In genomic region chr1:204084247-204084772, GRCh38 we compare ENCODE assay signal across 9 cellular contexts. TPM values are rescaled to one million over a fixed set of nuclear protein-coding genes. Genes with fewer than 3 reads are reported as not detected.
DNase-seq lines count a peak whose midpoint lies in the region; ATAC-seq and TF ChIP-seq lines count a peak whose summit lies in the region.
"Had no signal": no experiment of that assay in that cellular context is flagged by ENCODE, and none has a peak within 500 bp of the region (broad histone marks: within the 10 kb centered on the region; RNA-seq: fewer than 3 reads in every experiment).

No MANE protein-coding gene starts in this region.

- no peaks in the 10 kb centered on the region for H3K36me3 ChIP-seq in A673 (ENCODE audit: insufficient read depth, low read length, poor library complexity, severe bottlenecking)

- no peaks in the 10 kb centered on the region for H3K9me3 Mint-ChIP-seq in activated T-cell treated with anti-CD3 and anti-CD28 coated beads, Interleukin-2, amount 50 U/mL, for 72 hours

- H3K4me3 ChIP-seq in A673 (ENCODE audit: low read depth, low read length, poor library complexity, severe bottlenecking), result no peak overlapping the region

- H3K27ac ChIP-seq in A673 (ENCODE audit: low read depth, low read length, poor library complexity, severe bottlenecking), result no peak overlapping the region
- H3K27ac ChIP-seq: KMS-11 had no signal

- no TSS peak for BruUV-seq in A673 (replicated peaks; lab: Mats Ljungman, UMichigan)

- H3K4me1 Mint-ChIP-seq in activated T-cell treated with anti-CD3 and anti-CD28 coated beads, Interleukin-2, amount 50 U/mL, for 72 hours (ENCODE audit: low read depth), result no peaks in the 10 kb centered on the region

- no peak for ATAC-seq in activated T-cell treated with anti-CD3 and anti-CD28 coated beads, Interleukin-2, amount 50 U/mL, for 72 hours (replicated peaks in 1 of 2)

- in situ Hi-C loops in G401 (cut with HindIII; ENCODE audit: low sequenced_read_pairs), result no loop called here

- H3K27ac Mint-ChIP-seq in activated T-cell treated with anti-CD3 and anti-CD28 coated beads, Interleukin-2, amount 50 U/mL, for 72 hours, result no peak overlapping the region

- H3K27me3 ChIP-seq in A673 (replicated peaks; ENCODE audit: insufficient read depth, low read depth, low read length, poor library complexity), result no peaks in the 10 kb centered on the region

- intact Hi-C loops in head of caudate nucleus (cut with DNase I) (no loop called here), A673 (cut with micrococcal nuclease; ENCODE audit: unreplicated experiment) (no loop called here)

- POLR2A ChIA-PET in A673 (lab: Charles Lee; ENCODE audit: low non-redundant PET), result no interaction called here

- DNase-seq in G401 (ENCODE audit: low spot score) (peak; percentile 97), NCI-H526 (lab: John Stamatoyannopoulos, UW) (peak; percentile 95 to 96), head of caudate nucleus (peak in 34 of 42 donors; percentile 13 to 73 (median 54)), pons (ENCODE audit: low spot score) (peak; percentile 79), A673 (ENCODE audit: low spot score) (no peak)
- DNase-seq in activated T-cell treated with anti-CD3 and anti-CD28 coated beads, Interleukin-2, amount 50 U/mL, for 1 hour, result no peak
- DNase-seq in effector CD8-positive, alpha-beta T cell (lab: John Stamatoyannopoulos, UW), result no peak
- no peak for DNase-seq in activated T-cell treated with anti-CD3 and anti-CD28 coated beads, Interleukin-2, amount 50 U/mL, for 72 hours

- H3K27me3 Mint-ChIP-seq in activated T-cell treated with anti-CD3 and anti-CD28 coated beads, Interleukin-2, amount 50 U/mL, for 72 hours (ENCODE audit: low read depth), result no peaks in the 10 kb centered on the region

- CTCF ChIA-PET in A673 (lab: Charles Lee), result no interaction called here

- no peaks in the 10 kb centered on the region for H3K9me3 ChIP-seq in A673 (ENCODE audit: low read depth, low read length, poor library complexity, severe bottlenecking)

- no peaks in the 10 kb centered on the region for H3K36me3 Mint-ChIP-seq in activated T-cell treated with anti-CD3 and anti-CD28 coated beads, Interleukin-2, amount 50 U/mL, for 72 hours (ENCODE audit: insufficient read depth in 2 of 2)

- H3K4me3 Mint-ChIP-seq in activated T-cell treated with anti-CD3 and anti-CD28 coated beads, Interleukin-2, amount 50 U/mL, for 72 hours, result no peak overlapping the region

- H3K4me1 ChIP-seq in A673 (ENCODE audit: insufficient read depth, low read length, poor library complexity, severe bottlenecking), result peaks cover 22% of the 10 kb centered on the region

- no peak for TF ChIP-seq CTCF in A673 (conservative IDR thresholded peaks at IDR 0.05; ENCODE audit: low read depth, low read length)

RNA-seq across cellular contexts. Expression of gene SOX13, which starts 11.4 kb away (rescaled TPM):
- 0.06 TPM in 1 of 2 replicates, not detected in the other for total RNA-seq in G401 (2014; rRNA removed; shearing (Covaris generic))
- total RNA-seq in A673 (2021), result 9.4 and 11.5 TPM in 2 replicates
- total RNA-seq in activated T-cell treated with anti-CD3 and anti-CD28 coated beads, Interleukin-2, amount 50 U/mL, for 72 hours, result 1 to 10 TPM; 1.9 to 3.9 TPM

Comparison
In these comparisons a context has a peak if more than half of its experiments do, and no peak if none do; other contexts are left out.
1. DNase-seq: peak in G401 (single experiment), NCI-H526 (2 of 2), head of caudate nucleus (34 of 42) and pons (single experiment); none in activated T-cell treated with anti-CD3 and anti-CD28 coated beads, Interleukin-2, amount 50 U/mL, for 1 hour (single experiment), A673 (single experiment), effector CD8-positive, alpha-beta T cell (single experiment) and activated T-cell treated with anti-CD3 and anti-CD28 coated beads, Interleukin-2, amount 50 U/mL, for 72 hours (0 of 2).